In genomic region chr16:85716016-85716679, GRCh38 we compare ENCODE assay signal across 19 cellular contexts. TPM values are rescaled to one million over a fixed set of nuclear protein-coding genes. Genes with fewer than 3 reads are reported as not detected.
DNase-seq lines count a peak whose midpoint lies in the region; ATAC-seq and TF ChIP-seq lines count a peak whose summit lies in the region.
"Had no signal": no experiment of that assay in that cellular context is flagged by ENCODE, and none has a peak within 500 bp of the region (broad histone marks: within the 10 kb centered on the region; RNA-seq: fewer than 3 reads in every experiment).

No MANE protein-coding gene starts in this region.

- intact Hi-C loops in left colon (cut with DNase I, micrococcal nuclease), result loop anchor here in 1 of 2 donors (10.0 kb wide), 1 partner anchor 441 kb away; no protein-coding TSS in a partner anchor

- H3K36me3 ChIP-seq in WERI-Rb-1 (no peaks in the 10 kb centered on the region), iPS-20b (ENCODE audit: insufficient read depth, low read depth, low read length) (no peaks in the 10 kb centered on the region), skeletal muscle satellite cell (ENCODE audit: insufficient read depth, low read length) (no peaks in the 10 kb centered on the region)
- H3K36me3 ChIP-seq: pancreas had no signal

- no peak overlapping the region for H4K91ac ChIP-seq in H9 (ENCODE audit: insufficient read length, low read depth, low read length)

- no peak overlapping the region for H2BK12ac ChIP-seq in H9 (ENCODE audit: insufficient read length, low read depth, low read length)

- no peak overlapping the region for H3K14ac ChIP-seq in H9 (ENCODE audit: insufficient read depth, low read length)

- H3K27ac ChIP-seq in H9 (ENCODE audit: insufficient read length, low read depth, low read length) (no peak overlapping the region), WERI-Rb-1 (peak overlapping the region; percentile 59), iPS-20b (ENCODE audit: low read length) (no peak overlapping the region)
- H3K27ac ChIP-seq: dorsolateral prefrontal cortex, pancreas had no signal

- H2BK120ac ChIP-seq in H9 (ENCODE audit: low read depth, low read length, poor library complexity, severe bottlenecking), result no peak overlapping the region

- H3K4me1 ChIP-seq in H9 (ENCODE audit: insufficient read depth, low read length), result peaks cover 3% of the 10 kb centered on the region; the same call in 1 of the 2 replicates
- peaks cover 10% of the 10 kb centered on the region; the same call in 1 of the 2 replicates for H3K4me1 ChIP-seq in iPS-20b (ENCODE audit: insufficient read depth, low read length)
- H3K4me1 ChIP-seq in skeletal muscle satellite cell (ENCODE audit: control insufficient read depth, insufficient read depth, low read length), result peaks cover 23% of the 10 kb centered on the region
- H3K4me1 ChIP-seq: pancreas had no signal

- H3K27ac Mint-ChIP-seq in H9, result peak overlapping the region in 1 of 3 experiments; percentile 65; a peak in 2 of 7 replicates
- H3K27ac Mint-ChIP-seq: activated T-helper 1 cell treated with anti-CD3 and anti-CD28 coated beads, Interleukin-12 subunit alpha, Interleukin-12 subunit beta, Interleukin-2, Interleukin-4 antibody, amounts not matched to agents 30 ng/mL and 10 ng/mL and 1 ng/mL, durations not matched to agents 14 hours and 24 hours and 36 hours; T-helper 1 cell treated with Interleukin-12 subunit alpha and Interleukin-12 subunit beta and Interleukin-4 antibody, amounts not matched to agents 30 μg/mL and 1 μg/mL, for 36 hours had no signal

- H2BK20ac ChIP-seq in H9 (ENCODE audit: low read depth, low read length, poor library complexity, severe bottlenecking), result no peak overlapping the region

- no peak overlapping the region for H3K56ac ChIP-seq in H9 (ENCODE audit: insufficient read length, low read depth, low read length)

- H3K79me1 ChIP-seq in H9 (ENCODE audit: insufficient read depth, low read depth, low read length, poor library complexity, severe bottlenecking), result no peaks in the 10 kb centered on the region

- peaks cover 5 to 8% of the 10 kb centered on the region in 2 experiments for H3K9me3 Mint-ChIP-seq in H9

- H4K20me1 ChIP-seq in H9 (ENCODE audit: control insufficient read depth, insufficient read depth, insufficient read length), result no peaks in the 10 kb centered on the region

- H3T11ph ChIP-seq in H9 (ENCODE audit: low read length), result no peak overlapping the region

- no peak overlapping the region for H4K8ac ChIP-seq in H9 (replicated peaks; ENCODE audit: insufficient read length, low read depth, low read length)

- H3K79me2 ChIP-seq in H9 (ENCODE audit: insufficient read depth, low read length), result no peaks in the 10 kb centered on the region

- H3K9me3 ChIP-seq in H9 (ENCODE audit: control insufficient read depth, low read depth, low read length) (peaks cover 7% of the 10 kb centered on the region), WERI-Rb-1 (ENCODE audit: severe bottlenecking) (no peaks in the 10 kb centered on the region), iPS-20b (ENCODE audit: insufficient read depth, low read depth, low read length) (peaks cover 8% of the 10 kb centered on the region), skeletal muscle satellite cell (replicated peaks; ENCODE audit: low read length) (peaks cover 7% of the 10 kb centered on the region)
- H3K9me3 ChIP-seq: pancreas had no signal

- H3K18ac ChIP-seq in H9 (ENCODE audit: insufficient read length, low read depth, low read length), result no peak overlapping the region

- peak overlapping the region; percentile 41 to 68 for H3K4me3 Mint-ChIP-seq in H9
- H3K4me3 Mint-ChIP-seq: activated T-helper 1 cell treated with anti-CD3 and anti-CD28 coated beads, Interleukin-12 subunit alpha, Interleukin-12 subunit beta, Interleukin-2, Interleukin-4 antibody, amounts not matched to agents 30 ng/mL and 10 ng/mL and 1 ng/mL, durations not matched to agents 14 hours and 24 hours and 36 hours; T-helper 1 cell treated with Interleukin-12 subunit alpha and Interleukin-12 subunit beta and Interleukin-4 antibody, amounts not matched to agents 30 μg/mL and 1 μg/mL, for 36 hours had no signal

- H3K4ac ChIP-seq in H9 (ENCODE audit: low read depth, low read length), result no peak overlapping the region

- no peak overlapping the region for H2BK15ac ChIP-seq in H9 (ENCODE audit: low read depth, low read length)

- peaks cover 6 to 13% (median 10%) of the 10 kb centered on the region in 3 experiments; a peak in 5 of 7 replicates for H3K36me3 Mint-ChIP-seq in H9 (ENCODE audit: insufficient read depth in 1 of 3, low read depth in 3 of 3)

- no peak overlapping the region for H2AK5ac ChIP-seq in H9 (ENCODE audit: insufficient read length, low read length)

- DNase-seq in H9 (no peak), WERI-Rb-1 (no peak), SHP77 treated with DMSO at 0.1 percent for 48 hours (lab: John Stamatoyannopoulos, UW) (no peak), NCI-H345 treated with DMSO at 0.1 percent for 48 hours (lab: John Stamatoyannopoulos, UW; ENCODE audit: unreplicated experiment) (no peak), left colon (no peak)
- DNase-seq: activated CD8-positive, alpha-beta memory T cell treated with anti-CD3 and anti-CD28 coated beads for 24 hours; GDM1; pancreas; Right ventricle myocardium superior; stimulated activated CD4-positive, alpha-beta T cell treated with anti-CD3 and anti-CD28 coated beads, Interleukin-4, amount 100 ng/mL, for 4 hours; stimulated activated CD8-positive, alpha-beta memory T cell treated with anti-CD3 and anti-CD28 coated beads, Interleukin-4, amount 100 ng/mL, for 48 hours had no signal

- H3K23ac ChIP-seq in H9 (ENCODE audit: insufficient read length, low read depth, low read length), result no peak overlapping the region

- peaks cover 3% of the 10 kb centered on the region; the same call in 1 of the 2 replicates for H3K27me3 ChIP-seq in H9 (ENCODE audit: insufficient read depth, low read length)
- no peaks in the 10 kb centered on the region for H3K27me3 ChIP-seq in WERI-Rb-1 (ENCODE audit: insufficient read depth, low read depth, severe bottlenecking)
- peaks cover 22% of the 10 kb centered on the region for H3K27me3 ChIP-seq in iPS-20b (ENCODE audit: insufficient read depth, low read length)
- no peaks in the 10 kb centered on the region for H3K27me3 ChIP-seq in skeletal muscle satellite cell (ENCODE audit: control insufficient read depth, insufficient read depth, low read length)
- H3K27me3 ChIP-seq: pancreas had no signal

- TF ChIP-seq CTCF in H9 (conservative IDR thresholded peaks at IDR 0.05), result no peak
- TF ChIP-seq CTCF in WERI-Rb-1 (IDR thresholded peaks at IDR 0.05; ENCODE audit: low read depth, low read length), result no peak

- H3K23me2 ChIP-seq in H9 (ENCODE audit: insufficient read length, low read depth, low read length, poor library complexity, severe bottlenecking), result peaks cover 9% of the 10 kb centered on the region

- peaks cover 23% of the 10 kb centered on the region for H3K27me3 Mint-ChIP-seq in H9 (ENCODE audit: low read depth)

- H3K4me2 ChIP-seq in H9 (ENCODE audit: insufficient read depth, insufficient read length, low read length), result peak overlapping the region; percentile 74
- H3K4me2 ChIP-seq in skeletal muscle satellite cell (ENCODE audit: low read length), result peak overlapping the region; percentile 61

- H3K4me1 Mint-ChIP-seq in H9, result peaks cover 20 to 33% of the 10 kb centered on the region in 2 experiments

- WGBS in H9 (ENCODE audit: extremely low coverage, insufficient read length, low lambda C conversion rate), result 80% methylated on average over 1 of the region's 9 CpGs

- H3K9ac ChIP-seq in H9 (ENCODE audit: extremely low read depth, insufficient read length, low read length) (peak overlapping the region; percentile 16), iPS-20b (ENCODE audit: low read depth, low read length) (peak overlapping the region; percentile 63; the same call in 1 of the 2 replicates), skeletal muscle satellite cell (ENCODE audit: low read depth, low read length) (no peak overlapping the region)

- H2AFZ ChIP-seq in H9 (ENCODE audit: low read length), result no peak overlapping the region

- H2BK5ac ChIP-seq in H9 (ENCODE audit: insufficient read length, low read length), result no peak overlapping the region

- peak overlapping the region; percentile 8 for H4K5ac ChIP-seq in H9 (ENCODE audit: insufficient read length, low read depth, low read length)

- ATAC-seq in HG02798 (IDR thresholded peaks at IDR 0.05; ENCODE audit: poor library complexity, unreplicated experiment) (no peak), left colon (no peak)
- ATAC-seq: activated CD4-positive, CD25-positive, alpha-beta regulatory T cell treated with anti-CD3 and anti-CD28 coated beads, Interleukin-2, amount 50 U/mL, for 24 hours; pancreas had no signal

- H3K4me3 ChIP-seq in WERI-Rb-1 (ENCODE audit: low read depth, low read length) (no peak overlapping the region), iPS-20b (ENCODE audit: low read length) (peak overlapping the region; percentile 55; the same call in 1 of the 2 replicates), skeletal muscle satellite cell (ENCODE audit: low read length) (no peak overlapping the region)
- H3K4me3 ChIP-seq: pancreas, skin epidermis had no signal

RNA-seq across cellular contexts. Expression of gene GINS2, which starts 27.4 kb away (rescaled TPM):
- 52.7 and 53.2 TPM in 2 replicates for total RNA-seq in H9 (2021)
- total RNA-seq in skeletal muscle satellite cell (2012; rRNA removed), result 12.2 TPM in 2 replicates
- 1 to 10 TPM; 3.2 to 5.1 TPM for total RNA-seq in left colon

RNA-seq across cellular contexts. Expression of gene C16orf74, which starts 34.7 kb away (rescaled TPM):
- total RNA-seq in H9 (2021) (4.9 and 5.6 TPM in 2 replicates), left colon (1 to 10 TPM in 1 of 2 donors, under 1 TPM in 1; 0.52 to 1.6 TPM)
- 11.1 and 12.7 TPM in 2 replicates for total RNA-seq in skeletal muscle satellite cell (2012; rRNA removed)
- total RNA-seq: activated T-helper 1 cell treated with anti-CD3 and anti-CD28 coated beads, Interleukin-12 subunit alpha, Interleukin-12 subunit beta, Interleukin-2, Interleukin-4 antibody, amounts not matched to agents 30 ng/mL and 10 ng/mL and 1 ng/mL, durations not matched to agents 14 hours and 24 hours and 36 hours had no signal
